In genomic region chr4:187685247-187685646, GRCh38 we compare ENCODE assay signal across 23 cellular contexts.
"Had no signal": no experiment of that assay in that cellular context is flagged by ENCODE, and none has a peak within 500 bp of the region (broad histone marks: within the 10 kb centered on the region; RNA-seq: fewer than 3 reads in every experiment).

No MANE protein-coding gene starts in this region.

- H3K36me3 Mint-ChIP-seq: activated CD8-positive, alpha-beta memory T cell treated with anti-CD3 and anti-CD28 coated beads, Interleukin-2, amount 10 ng/mL, durations not matched to agents 7 days and 5 days; activated naive CD4-positive, alpha-beta T cell treated with anti-CD3 and anti-CD28 coated beads, Interleukin-2, amount 10 ng/mL, durations not matched to agents 7 days and 5 days; natural killer cell; type B pancreatic cell had no signal

- H3K4me3 Mint-ChIP-seq: activated CD8-positive, alpha-beta memory T cell treated with anti-CD3 and anti-CD28 coated beads, Interleukin-2, amount 10 ng/mL, durations not matched to agents 7 days and 5 days; activated CD8-positive, alpha-beta T cell treated with anti-CD3 and anti-CD28 coated beads for 36 hours; activated naive CD4-positive, alpha-beta T cell treated with anti-CD3 and anti-CD28 coated beads, Interleukin-2, amount 10 ng/mL, durations not matched to agents 7 days and 5 days; natural killer cell; type B pancreatic cell had no signal

- H3K36me3 ChIP-seq: esophagus squamous epithelium, gastroesophageal sphincter, thoracic aorta had no signal

- H3K9me3 Mint-ChIP-seq: type B pancreatic cell had no signal

- H3K27ac Mint-ChIP-seq: activated CD8-positive, alpha-beta memory T cell treated with anti-CD3 and anti-CD28 coated beads, Interleukin-2, amount 10 ng/mL, durations not matched to agents 7 days and 5 days; activated CD8-positive, alpha-beta T cell treated with anti-CD3 and anti-CD28 coated beads for 36 hours; activated naive CD4-positive, alpha-beta T cell treated with anti-CD3 and anti-CD28 coated beads, Interleukin-2, amount 10 ng/mL, durations not matched to agents 7 days and 5 days; natural killer cell; progenitor cell of endocrine pancreas; type B pancreatic cell had no signal

- H3K4me1 ChIP-seq: esophagus squamous epithelium, gastroesophageal sphincter had no signal

- H3K9me3 ChIP-seq: esophagus squamous epithelium, gastroesophageal sphincter, thoracic aorta had no signal

- H3K27me3 ChIP-seq: esophagus squamous epithelium, gastroesophageal sphincter had no signal

- H3K27me3 Mint-ChIP-seq: activated CD8-positive, alpha-beta memory T cell treated with anti-CD3 and anti-CD28 coated beads, Interleukin-2, amount 10 ng/mL, durations not matched to agents 7 days and 5 days; activated CD8-positive, alpha-beta T cell treated with anti-CD3 and anti-CD28 coated beads for 36 hours; activated naive CD4-positive, alpha-beta T cell treated with anti-CD3 and anti-CD28 coated beads, Interleukin-2, amount 10 ng/mL, durations not matched to agents 7 days and 5 days had no signal

- H3K27ac ChIP-seq: coronary artery, esophagus squamous epithelium, gastroesophageal sphincter, thoracic aorta had no signal

- H3K4me3 ChIP-seq: coronary artery, esophagus squamous epithelium, gastroesophageal sphincter, thoracic aorta had no signal

- ATAC-seq: activated CD8-positive, alpha-beta memory T cell treated with anti-CD3 and anti-CD28 coated beads, Interleukin-2, amount 10 ng/mL, durations not matched to agents 7 days and 5 days; activated CD8-positive, alpha-beta T cell treated with anti-CD3 and anti-CD28 coated beads for 36 hours; gastroesophageal sphincter; left ventricle myocardium superior; natural killer cell had no signal

- H3K4me1 Mint-ChIP-seq: activated CD8-positive, alpha-beta memory T cell treated with anti-CD3 and anti-CD28 coated beads, Interleukin-2, amount 10 ng/mL, durations not matched to agents 7 days and 5 days; activated naive CD4-positive, alpha-beta T cell treated with anti-CD3 and anti-CD28 coated beads, Interleukin-2, amount 10 ng/mL, durations not matched to agents 7 days and 5 days; natural killer cell had no signal

- DNase-seq: activated CD4-positive, alpha-beta T cell treated with anti-CD3 and anti-CD28 coated beads for 48 hours; activated CD8-positive, alpha-beta memory T cell treated with anti-CD3 and anti-CD28 coated beads, Interleukin-2, amount 10 ng/mL, durations not matched to agents 7 days and 5 days; activated CD8-positive, alpha-beta T cell treated with anti-CD3 and anti-CD28 coated beads for 36 hours; activated effector memory CD4-positive, alpha-beta T cell treated with anti-CD3 and anti-CD28 coated beads, Interleukin-2, amount 50 U/mL, for 16 hours; activated naive CD4-positive, alpha-beta T cell treated with anti-CD3 and anti-CD28 coated beads, Interleukin-2, amount 10 ng/mL, durations not matched to agents 7 days and 5 days; activated T-cell treated with anti-CD3 and anti-CD28 coated beads for 4 hours; amygdala; cerebellar nuclear complex; esophagus squamous epithelium; head of caudate nucleus; hypothalamus; left ventricle myocardium superior; mammary epithelial cell; midbrain; natural killer cell; retina; stimulated activated CD4-positive, alpha-beta T cell treated with anti-CD3 and anti-CD28 coated beads, Interleukin-2, amount 100 ng/mL, for 48 hours; stimulated activated naive CD4-positive, alpha-beta T cell treated with Interleukin-2 at 50 U/mL for 16 hours had no signal
